ENCODE assay signal across 8 cellular contexts in genomic region chr1:40783001-40783905, GRCh38. TPM values are rescaled to one million over a fixed set of nuclear protein-coding genes. Genes with fewer than 3 reads are reported as not detected.
A peak's percentile ranks its signal among the peaks of the same experiment; 100 is the strongest.
DNase-seq lines count a peak whose midpoint lies in the region; ATAC-seq, FAIRE-seq and TF ChIP-seq lines count a peak whose summit lies in the region.

TSS of gene KCNQ4 (plus strand) at chr1:40783787. CDS start at chr1:40784094, 307 bp downstream.

- in situ Hi-C loops in Panc1 (cut with HindIII; ENCODE audit: low pct_unique_long_range_greater_than_20kb, low sequenced_read_pairs) = no loop called here

- H3K9me3 Mint-ChIP-seq in stimulated activated naive CD8-positive, alpha-beta T cell treated with anti-CD3 and anti-CD28 coated beads, Interleukin-15, amount 100 ng/mL, for 72 hours = no peaks in the 10 kb centered on the region

- FAIRE-seq in GM19239 (lab: Jason Lieb, UNC) = no peak

- H3K4me1 ChIP-seq in Panc1 (ENCODE audit: control insufficient read depth, insufficient read depth, low read length) (peaks cover 23% of the 10 kb centered on the region), left lung (peaks cover 7 to 12% of the 10 kb centered on the region in 2 donors)

- TF ChIP-seq CTCF in Panc1 (IDR thresholded peaks at IDR 0.05) (no peak), left lung (IDR thresholded peaks at IDR 0.05) (no peak)

- H3K9me3 ChIP-seq in Panc1 (ENCODE audit: control insufficient read depth, insufficient read depth, low read depth, low read length) (no peaks in the 10 kb centered on the region), left lung (no peaks in the 10 kb centered on the region)

- H3K27me3 Mint-ChIP-seq in stimulated activated naive CD8-positive, alpha-beta T cell treated with anti-CD3 and anti-CD28 coated beads, Interleukin-15, amount 100 ng/mL, for 72 hours = peaks cover 42% of the 10 kb centered on the region

- H3K36me3 ChIP-seq in Panc1 (ENCODE audit: control insufficient read depth, insufficient read depth, low read length) = no peaks in the 10 kb centered on the region
- no peaks in the 10 kb centered on the region for H3K36me3 ChIP-seq in left lung

- intact Hi-C loops in Panc1 (cut with micrococcal nuclease; ENCODE audit: unreplicated experiment) = loop anchor here (5.0 kb wide), 1 partner anchor 64 kb away; no protein-coding TSS in a partner anchor
- intact Hi-C loops in left lung (cut with DNase I) = no loop called here

- H3K27ac Mint-ChIP-seq in stimulated activated naive CD8-positive, alpha-beta T cell treated with anti-CD3 and anti-CD28 coated beads, Interleukin-15, amount 100 ng/mL, for 72 hours = peak within 1 kb of the TSS; percentile 79 to 89

- CTCF ChIA-PET in Panc1 (lab: Charles Lee) = interaction anchor here (0.5 to 1.5 kb wide), 4 partner anchors 9 to 92 kb away, joined by 3 to 10 read pairs (median 4); partner anchors contain the start of gene NFYC

- no TSS peak for BruUV-seq in Panc1 (replicated peaks; lab: Mats Ljungman, UMichigan)

- H3K27me3 ChIP-seq in Panc1 (ENCODE audit: control insufficient read depth, insufficient read depth, low read length) (no peaks in the 10 kb centered on the region), left lung (peaks cover 0 to 40% of the 10 kb centered on the region in 2 donors)

- peak; percentile 68 for DNase-seq in activated CD8-positive, alpha-beta memory T cell treated with anti-CD3 and anti-CD28 coated beads for 24 hours
- DNase-seq in activated CD8-positive, alpha-beta memory T cell treated with anti-CD3 and anti-CD28 coated beads, Interleukin-2, amount 50 U/mL, for 48 hours = no peak
- DNase-seq in Panc1 (ENCODE audit: low read depth, low spot score) = no peak
- peak; percentile 61 for DNase-seq in cerebellum (ENCODE audit: low spot score)
- peak; percentile 44 to 87 for DNase-seq in left lung
- no peak for DNase-seq in stimulated activated naive CD8-positive, alpha-beta T cell treated with anti-CD3 and anti-CD28 coated beads, Interleukin-15, amount 100 ng/mL, for 72 hours
- DNase-seq in GM19239 (ENCODE audit: insufficient read length, low spot score) = no peak
- no peak for DNase-seq in effector CD4-positive, alpha-beta T cell

- POLR2A ChIA-PET in Panc1 (lab: Charles Lee) = no interaction called here

- H3K27ac ChIP-seq in Panc1 (ENCODE audit: low read length) (peak within 1 kb of the TSS; percentile 34; the same call in 1 of the 2 replicates), left lung (no peak within 1 kb of the TSS)

- peaks cover 29% of the 10 kb centered on the region for H3K4me1 Mint-ChIP-seq in stimulated activated naive CD8-positive, alpha-beta T cell treated with anti-CD3 and anti-CD28 coated beads, Interleukin-15, amount 100 ng/mL, for 72 hours

- H3K4me3 ChIP-seq in Panc1 (ENCODE audit: low read depth in 2 of 2, low read length in 2 of 2) = peak within 1 kb of the TSS; percentile 32 to 45
- H3K4me3 ChIP-seq in left lung = peak within 1 kb of the TSS; percentile 36 to 37

- peak within 1 kb of the TSS; percentile 72 to 75 for H3K4me3 Mint-ChIP-seq in stimulated activated naive CD8-positive, alpha-beta T cell treated with anti-CD3 and anti-CD28 coated beads, Interleukin-15, amount 100 ng/mL, for 72 hours

- ATAC-seq in Panc1 (peak; percentile 40), left lung (peak; percentile 84)
- ATAC-seq in stimulated activated naive CD8-positive, alpha-beta T cell treated with anti-CD3 and anti-CD28 coated beads, Interleukin-15, amount 100 ng/mL, for 72 hours = peak; percentile 40

RNA-seq across cellular contexts. Expression of gene KCNQ4, which starts in this region (rescaled TPM):
- total RNA-seq in Panc1 (2021; ENCODE audit: unreplicated experiment) (2.6 TPM), cerebellum (2.0 TPM), left lung (1 to 10 TPM in 1 of 2 donors, under 1 TPM in 1; 0.92 to 1.2 TPM)
- polyA plus RNA-seq in Panc1 (2012; ENCODE audit: insufficient read length) = 5.2 TPM

Comparison
In these comparisons a context has a peak if more than half of its experiments do, and no peak if none do; other contexts are left out.
1. DNase-seq: peak in activated CD8-positive, alpha-beta memory T cell treated with anti-CD3 and anti-CD28 coated beads for 24 hours (single experiment), cerebellum (single experiment) and left lung (2 of 2); none in activated CD8-positive, alpha-beta memory T cell treated with anti-CD3 and anti-CD28 coated beads, Interleukin-2, amount 50 U/mL, for 48 hours (single experiment), Panc1 (single experiment), stimulated activated naive CD8-positive, alpha-beta T cell treated with anti-CD3 and anti-CD28 coated beads, Interleukin-15, amount 100 ng/mL, for 72 hours (0 of 2), GM19239 (single experiment) and effector CD4-positive, alpha-beta T cell (single experiment).
2. Peak in every context shown above with its lines, with median percentiles within 50 percentile points of each other: ATAC-seq.